In the genomic region with DNA sequence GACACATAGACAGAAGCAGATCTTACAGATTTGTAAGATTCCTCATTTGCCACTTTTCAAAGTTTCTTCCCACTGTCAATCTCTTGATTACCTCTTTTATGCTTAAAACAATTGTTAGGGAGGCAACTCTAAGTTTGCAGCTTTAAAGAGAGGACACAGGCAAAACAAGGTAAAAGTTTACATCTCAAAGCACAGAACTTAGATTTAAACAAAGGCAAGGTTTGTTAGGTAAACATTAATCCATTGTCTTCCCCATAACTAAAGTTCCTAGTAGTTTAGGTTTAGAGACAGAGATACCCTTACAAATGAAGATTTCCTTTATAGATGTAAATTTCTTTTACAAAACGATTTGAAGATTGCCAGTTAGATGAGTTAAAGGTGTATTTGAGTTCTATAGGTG, we compare ENCODE assay signal across 23 cellular contexts.
"Had no signal": no experiment of that assay in that cellular context is flagged by ENCODE, and none has a peak within 500 bp of the region (broad histone marks: within the 10 kb centered on the region; RNA-seq: fewer than 3 reads in every experiment).

No MANE protein-coding gene starts in this region.

- H3K9me3 ChIP-seq: esophagus muscularis mucosa, gastrocnemius medialis, lower lobe of right lung had no signal

- DNase-seq: dermis blood vessel endothelial cell; dorsolateral prefrontal cortex; effector CD4-positive, alpha-beta T cell; effector memory CD4-positive, alpha-beta T cell; foreskin keratinocyte; gastrocnemius medialis; glutamatergic neuron; head of caudate nucleus; heart right ventricle; hypothalamus; left cardiac atrium; left lung; left ventricle myocardium superior; lower lobe of right lung; mesenchymal stem cell; mucosa of descending colon; naive B cell had no signal

- H3K4me1 ChIP-seq: esophagus muscularis mucosa, foreskin keratinocyte, gastrocnemius medialis, heart right ventricle, left lung, lower lobe of right lung had no signal

- H3K27me3 ChIP-seq: dorsolateral prefrontal cortex, esophagus muscularis mucosa, foreskin keratinocyte, gastrocnemius medialis, heart right ventricle, left lung had no signal

- H3K27ac ChIP-seq: coronary artery, dorsolateral prefrontal cortex, esophagus muscularis mucosa, foreskin keratinocyte, gastrocnemius medialis, heart right ventricle, left lung, lower lobe of right lung had no signal

- FAIRE-seq: colon, endothelial cell of umbilical vein, islet of Langerhans, keratinocyte had no signal

- H3K36me3 ChIP-seq: esophagus muscularis mucosa, gastrocnemius medialis, heart right ventricle, left lung, lower lobe of right lung had no signal

- H3K4me3 ChIP-seq: coronary artery, dorsolateral prefrontal cortex, esophagus muscularis mucosa, gastrocnemius medialis, heart right ventricle, left lung, lower lobe of right lung, mucosa of descending colon had no signal
